Comparison of ENCODE assay signal across 23 cellular contexts in genomic region chr6:44951253-44951656, GRCh38.
"Had no signal": no experiment of that assay in that cellular context is flagged by ENCODE, and none has a peak within 500 bp of the region (broad histone marks: within the 10 kb centered on the region; RNA-seq: fewer than 3 reads in every experiment).

No MANE protein-coding gene starts in this region.

- H3K27me3 Mint-ChIP-seq: activated CD4-positive, alpha-beta T cell treated with anti-CD3 and anti-CD28 coated beads for 36 hours; activated CD8-positive, alpha-beta memory T cell treated with anti-CD3 and anti-CD28 coated beads, Interleukin-2, amount 10 ng/mL, durations not matched to agents 7 days and 5 days; central memory CD8-positive, alpha-beta T cell; stimulated activated naive B cell treated with anti-CD40 and anti-IgM and Interleukin-4, amounts not matched to agents 10 μg/mL and 1 μg/mL and 100 μg/mL, for 72 hours had no signal

- H3K27ac ChIP-seq: epithelial cell of prostate, esophagus squamous epithelium, heart right ventricle, left lung, parathyroid adenoma, psoas muscle, stomach, tibial nerve had no signal

- DNase-seq: activated CD4-positive, alpha-beta T cell treated with anti-CD3 and anti-CD28 coated beads for 36 hours; activated CD4-positive, CD25-positive, alpha-beta regulatory T cell; activated CD8-positive, alpha-beta memory T cell treated with anti-CD3 and anti-CD28 coated beads, Interleukin-2, amount 10 ng/mL, durations not matched to agents 7 days and 5 days; activated CD8-positive, alpha-beta T cell treated with anti-CD3 and anti-CD28 coated beads, Interleukin-2, amount 10 ng/mL, durations not matched to agents 7 days and 5 days; activated gamma-delta T cell; activated naive CD4-positive, alpha-beta T cell treated with anti-CD3 and anti-CD28 coated beads, Interleukin-2, amount 50 U/mL, for 16 hours; dermis blood vessel endothelial cell; effector CD4-positive, alpha-beta T cell; esophagus squamous epithelium; heart right ventricle; left lung; psoas muscle; stimulated activated CD4-positive, alpha-beta T cell treated with anti-CD3 and anti-CD28 coated beads, Interleukin-1b, Interleukin-23, amount 100 ng/mL, for 48 hours; stimulated activated CD4-positive, alpha-beta T cell treated with anti-CD3 and anti-CD28 coated beads, Interleukin-4, amount 100 ng/mL, for 4 hours; stimulated activated CD8-positive, alpha-beta memory T cell treated with anti-CD3 and anti-CD28 coated beads, Interleukin-4, amount 100 ng/mL, for 48 hours; stimulated activated naive B cell treated with anti-CD40 and anti-IgM and Interleukin-4, amounts not matched to agents 10 μg/mL and 1 μg/mL and 100 μg/mL, for 72 hours; stomach had no signal

- H3K4me2 ChIP-seq: smooth muscle cell had no signal

- H3K27ac Mint-ChIP-seq: activated CD4-positive, alpha-beta T cell treated with anti-CD3 and anti-CD28 coated beads for 36 hours; activated CD8-positive, alpha-beta memory T cell treated with anti-CD3 and anti-CD28 coated beads, Interleukin-2, amount 10 ng/mL, durations not matched to agents 7 days and 5 days; activated CD8-positive, alpha-beta T cell treated with anti-CD3 and anti-CD28 coated beads, Interleukin-2, amount 10 ng/mL, durations not matched to agents 7 days and 5 days; stimulated activated naive B cell treated with anti-CD40 and anti-IgM and Interleukin-4, amounts not matched to agents 10 μg/mL and 1 μg/mL and 100 μg/mL, for 72 hours had no signal

- H2AFZ ChIP-seq: parathyroid adenoma had no signal

- H3K79me2 ChIP-seq: parathyroid adenoma had no signal

- ATAC-seq: activated CD4-positive, alpha-beta T cell treated with anti-CD3 and anti-CD28 coated beads for 36 hours; activated CD8-positive, alpha-beta memory T cell treated with anti-CD3 and anti-CD28 coated beads, Interleukin-2, amount 10 ng/mL, durations not matched to agents 7 days and 5 days; activated CD8-positive, alpha-beta T cell treated with anti-CD3 and anti-CD28 coated beads, Interleukin-2, amount 10 ng/mL, durations not matched to agents 7 days and 5 days; heart right ventricle; left lung; psoas muscle; stimulated activated naive B cell treated with anti-CD40 and anti-IgM and Interleukin-4, amounts not matched to agents 10 μg/mL and 1 μg/mL and 100 μg/mL, for 72 hours had no signal

- H3K27me3 ChIP-seq: esophagus squamous epithelium, heart right ventricle, left lung, stomach, tibial nerve had no signal

- H3K4me1 Mint-ChIP-seq: activated CD8-positive, alpha-beta memory T cell treated with anti-CD3 and anti-CD28 coated beads, Interleukin-2, amount 10 ng/mL, durations not matched to agents 7 days and 5 days; central memory CD8-positive, alpha-beta T cell; stimulated activated naive B cell treated with anti-CD40 and anti-IgM and Interleukin-4, amounts not matched to agents 10 μg/mL and 1 μg/mL and 100 μg/mL, for 72 hours had no signal

- H3K4me3 Mint-ChIP-seq: activated CD4-positive, alpha-beta T cell treated with anti-CD3 and anti-CD28 coated beads for 36 hours; activated CD8-positive, alpha-beta memory T cell treated with anti-CD3 and anti-CD28 coated beads, Interleukin-2, amount 10 ng/mL, durations not matched to agents 7 days and 5 days; activated CD8-positive, alpha-beta T cell treated with anti-CD3 and anti-CD28 coated beads, Interleukin-2, amount 10 ng/mL, durations not matched to agents 7 days and 5 days; central memory CD8-positive, alpha-beta T cell; stimulated activated naive B cell treated with anti-CD40 and anti-IgM and Interleukin-4, amounts not matched to agents 10 μg/mL and 1 μg/mL and 100 μg/mL, for 72 hours had no signal

- H3K4me3 ChIP-seq: esophagus squamous epithelium, heart right ventricle, left lung, lung, psoas muscle, smooth muscle cell, stomach, tibial nerve had no signal

- H3K9me3 Mint-ChIP-seq: central memory CD8-positive, alpha-beta T cell had no signal

- H3K9ac ChIP-seq: parathyroid adenoma had no signal

- H3K4me1 ChIP-seq: esophagus squamous epithelium, heart right ventricle, left lung, parathyroid adenoma, psoas muscle, stomach, tibial nerve had no signal
